Comparison of ENCODE assay signal across 8 cellular contexts in the genomic region with DNA sequence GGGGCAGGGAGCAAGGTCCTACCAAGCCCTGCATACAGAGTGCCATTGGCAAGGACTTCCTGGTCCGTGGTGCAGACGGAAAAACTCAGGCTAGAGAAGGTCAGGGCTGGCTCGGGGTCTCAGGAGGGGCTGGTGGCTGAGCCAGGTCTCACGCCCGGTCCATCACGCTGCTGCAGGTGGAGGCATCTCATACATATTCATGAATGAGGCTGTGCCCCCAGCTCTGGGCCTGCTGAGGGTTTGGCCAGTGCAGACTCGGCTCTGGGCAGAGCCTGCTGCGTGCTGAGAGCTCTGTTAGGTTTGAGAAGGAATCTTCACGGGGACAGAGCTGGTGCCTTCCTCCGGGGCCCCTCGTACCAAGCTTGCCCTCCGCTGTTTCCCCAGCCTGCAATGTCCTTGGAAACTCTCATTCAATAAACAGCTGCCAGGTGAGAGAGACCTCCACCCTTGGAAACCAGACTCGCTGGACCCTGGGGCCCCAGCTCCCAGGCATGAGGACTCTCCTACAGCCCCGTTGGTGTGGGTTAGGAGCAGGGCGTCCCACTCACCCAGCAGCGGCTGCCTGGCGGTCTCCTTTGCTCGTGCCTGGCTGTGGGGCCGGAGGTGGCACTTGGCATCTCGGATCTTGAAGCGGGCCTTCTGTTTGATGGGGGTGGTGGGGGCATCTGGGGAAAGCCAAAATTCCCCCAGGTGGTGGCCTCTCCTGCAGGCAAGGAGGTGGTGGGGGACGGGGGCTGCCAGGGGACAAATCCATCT.
"Had no signal": no experiment of that assay in that cellular context is flagged by ENCODE, and none has a peak within 500 bp of the region (broad histone marks: within the 10 kb centered on the region; RNA-seq: fewer than 3 reads in every experiment).

No MANE protein-coding gene starts in this region.

- H3K4me3 ChIP-seq: HAP-1 had no signal

- ATAC-seq: HepG2 had no signal

- H3K4me1 ChIP-seq: HAP-1 had no signal

- H3K27ac ChIP-seq: HL-60 had no signal

- DNase-seq: GOT3, HFFc6, KBM-7 had no signal

- H3K4me1 Mint-ChIP-seq: IgD-negative memory B cell had no signal

- H3K9me3 ChIP-seq: HAP-1 had no signal

- H3K36me3 Mint-ChIP-seq: IgD-negative memory B cell had no signal

- FAIRE-seq: H54, HepG2 had no signal

- H3K4me3 Mint-ChIP-seq: HFFc6, IgD-negative memory B cell had no signal

- H3K27ac Mint-ChIP-seq: HFFc6, IgD-negative memory B cell had no signal

- H3K9me3 Mint-ChIP-seq: HFFc6, IgD-negative memory B cell had no signal

- H3K36me3 ChIP-seq: HAP-1 had no signal
